In the genomic region with DNA sequence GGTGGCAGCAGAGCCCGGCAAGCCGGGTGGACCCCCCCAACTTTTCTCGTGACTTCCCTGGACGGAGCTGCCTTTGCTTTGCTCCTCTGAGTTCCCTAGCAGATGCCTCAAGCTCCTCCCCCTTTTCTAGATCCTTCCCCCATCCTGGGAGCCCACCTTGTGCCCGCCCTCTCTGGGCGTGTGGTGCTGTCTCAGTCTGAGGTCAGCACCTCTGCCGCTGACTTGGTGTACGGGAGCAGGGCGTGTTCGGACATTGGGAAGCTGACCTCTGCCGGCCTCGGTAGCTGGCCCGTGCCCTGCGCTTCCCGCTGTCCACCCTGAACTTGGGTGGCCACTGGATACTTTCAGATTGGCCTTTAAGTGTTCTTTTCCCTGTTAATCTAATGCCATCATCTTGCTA, we compare ENCODE assay signal across 1 cellular context.
TF ChIP-seq lines count a peak whose summit lies in the region.

No MANE protein-coding gene starts in this region.

TF ChIP-seq in HepG2, 621 proteins besides CTCF, POLR2A, EP300 and RAD21 (continued from another document):
- TF ChIP-seq FLYWCH1 (CRISPR knock-in tag; IDR thresholded peaks at IDR 0.05): no peak
- no peak for TF ChIP-seq ARID2 (CRISPR knock-in tag; IDR thresholded peaks at IDR 0.05; ENCODE audit: borderline replicate concordance)
- TF ChIP-seq, protein P1, sequence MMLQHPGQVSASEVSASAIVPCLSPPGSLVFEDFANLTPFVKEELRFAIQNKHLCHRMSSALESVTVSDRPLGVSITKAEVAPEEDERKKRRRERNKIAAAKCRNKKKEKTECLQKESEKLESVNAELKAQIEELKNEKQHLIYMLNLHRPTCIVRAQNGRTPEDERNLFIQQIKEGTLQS (CRISPR knock-in tag; IDR thresholded peaks at IDR 0.05): no peak
- no peak for TF ChIP-seq ZNF17 (CRISPR knock-in tag; IDR thresholded peaks at IDR 0.05)
- no peak for TF ChIP-seq CC2D1A (CRISPR knock-in tag; IDR thresholded peaks at IDR 0.05)
- TF ChIP-seq ZNF484 (CRISPR knock-in tag; IDR thresholded peaks at IDR 0.05; ENCODE audit: borderline replicate concordance, low read depth): no peak
- no peak for TF ChIP-seq ZKSCAN1 (IDR thresholded peaks at IDR 0.05; ENCODE audit: low read length)
- no peak for TF ChIP-seq CCAR2 (optimal IDR thresholded peaks at IDR 0.05; ENCODE audit: low read depth, low read length)
- no peak for TF ChIP-seq TBL1XR1 (IDR thresholded peaks at IDR 0.05; ENCODE audit: borderline replicate concordance, low read length, partially characterized antibody)
- no peak for TF ChIP-seq RFX1 (IDR thresholded peaks at IDR 0.05)
- TF ChIP-seq SIX4 (CRISPR knock-in tag; IDR thresholded peaks at IDR 0.05): no peak
- TF ChIP-seq, protein P2, sequence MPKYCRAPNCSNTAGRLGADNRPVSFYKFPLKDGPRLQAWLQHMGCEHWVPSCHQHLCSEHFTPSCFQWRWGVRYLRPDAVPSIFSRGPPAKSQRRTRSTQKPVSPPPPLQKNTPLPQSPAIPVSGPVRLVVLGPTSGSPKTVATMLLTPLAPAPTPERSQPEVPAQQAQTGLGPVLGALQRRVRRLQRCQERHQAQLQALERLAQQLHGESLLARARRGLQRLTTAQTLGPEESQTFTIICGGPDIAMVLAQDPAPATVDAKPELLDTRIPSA (CRISPR knock-in tag; IDR thresholded peaks at IDR 0.05; ENCODE audit: borderline replicate concordance): no peak
- TF ChIP-seq ZSCAN20 (CRISPR knock-in tag; IDR thresholded peaks at IDR 0.05; ENCODE audit: borderline replicate concordance): no peak
- TF ChIP-seq, protein P3, sequence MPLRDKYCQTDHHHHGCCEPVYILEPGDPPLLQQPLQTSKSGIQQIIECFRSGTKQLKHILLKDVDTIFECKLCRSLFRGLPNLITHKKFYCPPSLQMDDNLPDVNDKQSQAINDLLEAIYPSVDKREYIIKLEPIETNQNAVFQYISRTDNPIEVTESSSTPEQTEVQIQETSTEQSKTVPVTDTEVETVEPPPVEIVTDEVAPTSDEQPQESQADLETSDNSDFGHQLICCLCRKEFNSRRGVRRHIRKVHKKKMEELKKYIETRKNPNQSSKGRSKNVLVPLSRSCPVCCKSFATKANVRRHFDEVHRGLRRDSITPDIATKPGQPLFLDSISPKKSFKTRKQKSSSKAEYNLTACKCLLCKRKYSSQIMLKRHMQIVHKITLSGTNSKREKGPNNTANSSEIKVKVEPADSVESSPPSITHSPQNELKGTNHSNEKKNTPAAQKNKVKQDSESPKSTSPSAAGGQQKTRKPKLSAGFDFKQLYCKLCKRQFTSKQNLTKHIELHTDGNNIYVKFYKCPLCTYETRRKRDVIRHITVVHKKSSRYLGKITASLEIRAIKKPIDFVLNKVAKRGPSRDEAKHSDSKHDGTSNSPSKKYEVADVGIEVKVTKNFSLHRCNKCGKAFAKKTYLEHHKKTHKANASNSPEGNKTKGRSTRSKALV (CRISPR knock-in tag; IDR thresholded peaks at IDR 0.05): no peak
- no peak for TF ChIP-seq NR2C2 (CRISPR knock-in tag; IDR thresholded peaks at IDR 0.05; ENCODE audit: borderline replicate concordance)
- TF ChIP-seq AGO2 (optimal IDR thresholded peaks at IDR 0.05; ENCODE audit: low read depth, low read length): no peak
- TF ChIP-seq, protein P4, sequence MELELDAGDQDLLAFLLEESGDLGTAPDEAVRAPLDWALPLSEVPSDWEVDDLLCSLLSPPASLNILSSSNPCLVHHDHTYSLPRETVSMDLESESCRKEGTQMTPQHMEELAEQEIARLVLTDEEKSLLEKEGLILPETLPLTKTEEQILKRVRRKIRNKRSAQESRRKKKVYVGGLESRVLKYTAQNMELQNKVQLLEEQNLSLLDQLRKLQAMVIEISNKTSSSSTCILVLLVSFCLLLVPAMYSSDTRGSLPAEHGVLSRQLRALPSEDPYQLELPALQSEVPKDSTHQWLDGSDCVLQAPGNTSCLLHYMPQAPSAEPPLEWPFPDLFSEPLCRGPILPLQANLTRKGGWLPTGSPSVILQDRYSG (CRISPR knock-in tag; IDR thresholded peaks at IDR 0.05): no peak
- TF ChIP-seq, protein P5, sequence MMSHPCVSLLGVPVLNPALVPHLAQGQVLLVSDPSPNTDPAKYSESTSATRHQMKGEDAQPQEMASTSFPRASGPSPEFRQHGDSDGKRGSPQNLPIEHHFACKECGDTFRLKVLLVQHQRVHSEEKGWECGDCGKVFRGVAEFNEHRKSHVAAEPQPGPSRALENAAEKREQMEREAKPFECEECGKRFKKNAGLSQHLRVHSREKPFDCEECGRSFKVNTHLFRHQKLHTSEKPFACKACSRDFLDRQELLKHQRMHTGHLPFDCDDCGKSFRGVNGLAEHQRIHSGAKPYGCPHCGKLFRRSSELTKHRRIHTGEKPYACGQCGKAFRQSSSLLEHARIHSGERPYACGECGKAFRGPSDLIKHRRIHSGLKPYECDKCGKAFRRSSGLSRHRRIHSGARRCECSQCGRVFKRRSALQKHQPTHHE (CRISPR knock-in tag; IDR thresholded peaks at IDR 0.05; ENCODE audit: borderline replicate concordance): 0 out of 2 replicates have a peak, but pooled peaks have one; percentile 12
- TF ChIP-seq ZNF788 (CRISPR knock-in tag; IDR thresholded peaks at IDR 0.05; ENCODE audit: borderline replicate concordance): 0 out of 2 replicates have a peak, but pooled peaks have one; percentile 57
- 0 out of 2 replicates have a peak, but pooled peaks have one; percentile 12 for TF ChIP-seq ZFX (CRISPR knock-in tag; IDR thresholded peaks at IDR 0.05; ENCODE audit: low read depth)
- TF ChIP-seq, protein P6, sequence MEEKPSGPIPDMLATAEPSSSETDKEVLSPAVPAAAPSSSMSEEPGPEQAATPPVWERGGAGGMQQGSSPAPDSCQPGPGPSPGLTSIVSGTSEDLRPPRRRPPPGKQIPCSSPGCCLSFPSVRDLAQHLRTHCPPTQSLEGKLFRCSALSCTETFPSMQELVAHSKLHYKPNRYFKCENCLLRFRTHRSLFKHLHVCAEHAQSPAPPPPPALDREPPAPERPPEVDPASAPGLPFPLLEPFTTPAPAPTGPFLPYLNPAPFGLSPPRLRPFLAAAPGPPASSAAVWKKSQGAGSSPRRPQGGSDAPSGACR (CRISPR knock-in tag; IDR thresholded peaks at IDR 0.05): no peak
- TF ChIP-seq, protein P7, sequence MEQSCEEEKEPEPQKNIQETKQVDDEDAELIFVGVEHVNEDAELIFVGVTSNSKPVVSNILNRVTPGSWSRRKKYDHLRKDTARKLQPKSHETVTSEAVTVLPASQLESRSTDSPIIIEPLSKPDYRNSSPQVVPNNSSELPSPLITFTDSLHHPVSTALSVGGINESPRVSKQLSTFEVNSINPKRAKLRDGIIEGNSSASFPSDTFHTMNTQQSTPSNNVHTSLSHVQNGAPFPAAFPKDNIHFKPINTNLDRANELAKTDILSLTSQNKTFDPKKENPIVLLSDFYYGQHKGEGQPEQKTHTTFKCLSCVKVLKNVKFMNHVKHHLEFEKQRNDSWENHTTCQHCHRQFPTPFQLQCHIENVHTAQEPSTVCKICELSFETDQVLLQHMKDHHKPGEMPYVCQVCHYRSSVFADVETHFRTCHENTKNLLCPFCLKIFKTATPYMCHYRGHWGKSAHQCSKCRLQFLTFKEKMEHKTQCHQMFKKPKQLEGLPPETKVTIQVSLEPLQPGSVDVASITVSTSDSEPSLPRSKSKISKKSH (CRISPR knock-in tag; IDR thresholded peaks at IDR 0.05; ENCODE audit: borderline replicate concordance): 0 out of 2 replicates have a peak, but pooled peaks have one; percentile 41
- TF ChIP-seq CEBPG (CRISPR knock-in tag; IDR thresholded peaks at IDR 0.05): no peak
- no peak for TF ChIP-seq SIX1 (CRISPR knock-in tag; IDR thresholded peaks at IDR 0.05; ENCODE audit: borderline replicate concordance)
- TF ChIP-seq PPARG (CRISPR knock-in tag; conservative IDR thresholded peaks at IDR 0.05): no peak
- TF ChIP-seq KLF6 (CRISPR knock-in tag; IDR thresholded peaks at IDR 0.05): no peak
- TF ChIP-seq, protein P8, sequence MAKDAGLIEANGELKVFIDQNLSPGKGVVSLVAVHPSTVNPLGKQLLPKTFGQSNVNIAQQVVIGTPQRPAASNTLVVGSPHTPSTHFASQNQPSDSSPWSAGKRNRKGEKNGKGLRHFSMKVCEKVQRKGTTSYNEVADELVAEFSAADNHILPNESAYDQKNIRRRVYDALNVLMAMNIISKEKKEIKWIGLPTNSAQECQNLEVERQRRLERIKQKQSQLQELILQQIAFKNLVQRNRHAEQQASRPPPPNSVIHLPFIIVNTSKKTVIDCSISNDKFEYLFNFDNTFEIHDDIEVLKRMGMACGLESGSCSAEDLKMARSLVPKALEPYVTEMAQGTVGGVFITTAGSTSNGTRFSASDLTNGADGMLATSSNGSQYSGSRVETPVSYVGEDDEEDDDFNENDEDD (CRISPR knock-in tag; IDR thresholded peaks at IDR 0.05; ENCODE audit: borderline replicate concordance): no peak
- peak; percentile 49; the same call in 1 of the 2 replicates for TF ChIP-seq ZNF225 (CRISPR knock-in tag; IDR thresholded peaks at IDR 0.05)
- no peak for TF ChIP-seq ZC3H4 (CRISPR knock-in tag; IDR thresholded peaks at IDR 0.05; ENCODE audit: borderline replicate concordance)
- no peak for TF ChIP-seq ZNF879 (CRISPR knock-in tag; IDR thresholded peaks at IDR 0.05)
- 0 out of 2 replicates have a peak, but pooled peaks have one; percentile 66 for TF ChIP-seq SETDB1 (CRISPR knock-in tag; IDR thresholded peaks at IDR 0.05; ENCODE audit: borderline replicate concordance)
- no peak for TF ChIP-seq ZNF644 (CRISPR knock-in tag; IDR thresholded peaks at IDR 0.05; ENCODE audit: low read depth)
- no peak for TF ChIP-seq NFE2L2 (IDR thresholded peaks at IDR 0.05; ENCODE audit: low read length)
- no peak for TF ChIP-seq FOXA3 (CRISPR knock-in tag; IDR thresholded peaks at IDR 0.05)
- TF ChIP-seq ZNF674 (CRISPR knock-in tag; IDR thresholded peaks at IDR 0.05; ENCODE audit: low read depth): peak; percentile 73; the same call in 1 of the 2 replicates
- no peak for TF ChIP-seq SRSF4 (IDR thresholded peaks at IDR 0.05; ENCODE audit: low read depth, low read length, poor library complexity, severe bottlenecking)
- no peak for TF ChIP-seq GZF1 (CRISPR knock-in tag; IDR thresholded peaks at IDR 0.05)
- TF ChIP-seq ZNF382 (CRISPR knock-in tag; IDR thresholded peaks at IDR 0.05; ENCODE audit: borderline replicate concordance): no peak
- TF ChIP-seq ZNF317 (CRISPR knock-in tag; IDR thresholded peaks at IDR 0.05): no peak
- TF ChIP-seq, protein P9, sequence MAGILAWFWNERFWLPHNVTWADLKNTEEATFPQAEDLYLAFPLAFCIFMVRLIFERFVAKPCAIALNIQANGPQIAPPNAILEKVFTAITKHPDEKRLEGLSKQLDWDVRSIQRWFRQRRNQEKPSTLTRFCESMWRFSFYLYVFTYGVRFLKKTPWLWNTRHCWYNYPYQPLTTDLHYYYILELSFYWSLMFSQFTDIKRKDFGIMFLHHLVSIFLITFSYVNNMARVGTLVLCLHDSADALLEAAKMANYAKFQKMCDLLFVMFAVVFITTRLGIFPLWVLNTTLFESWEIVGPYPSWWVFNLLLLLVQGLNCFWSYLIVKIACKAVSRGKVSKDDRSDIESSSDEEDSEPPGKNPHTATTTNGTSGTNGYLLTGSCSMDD (CRISPR knock-in tag; IDR thresholded peaks at IDR 0.05): no peak
- peak; percentile 82; the same call in 1 of the 2 replicates for TF ChIP-seq EED (CRISPR knock-in tag; IDR thresholded peaks at IDR 0.05)
- no peak for TF ChIP-seq BRCA1 (CRISPR knock-in tag; IDR thresholded peaks at IDR 0.05)
- TF ChIP-seq ZNF768 (CRISPR knock-in tag; IDR thresholded peaks at IDR 0.05): peak; percentile 30; the same call in 1 of the 2 replicates
- 0 out of 2 replicates have a peak, but pooled peaks have one; percentile 30 for TF ChIP-seq TBX2 (CRISPR knock-in tag; IDR thresholded peaks at IDR 0.05; ENCODE audit: borderline replicate concordance)
- TF ChIP-seq ZNF564 (CRISPR knock-in tag; IDR thresholded peaks at IDR 0.05): no peak
- TF ChIP-seq, protein P10, sequence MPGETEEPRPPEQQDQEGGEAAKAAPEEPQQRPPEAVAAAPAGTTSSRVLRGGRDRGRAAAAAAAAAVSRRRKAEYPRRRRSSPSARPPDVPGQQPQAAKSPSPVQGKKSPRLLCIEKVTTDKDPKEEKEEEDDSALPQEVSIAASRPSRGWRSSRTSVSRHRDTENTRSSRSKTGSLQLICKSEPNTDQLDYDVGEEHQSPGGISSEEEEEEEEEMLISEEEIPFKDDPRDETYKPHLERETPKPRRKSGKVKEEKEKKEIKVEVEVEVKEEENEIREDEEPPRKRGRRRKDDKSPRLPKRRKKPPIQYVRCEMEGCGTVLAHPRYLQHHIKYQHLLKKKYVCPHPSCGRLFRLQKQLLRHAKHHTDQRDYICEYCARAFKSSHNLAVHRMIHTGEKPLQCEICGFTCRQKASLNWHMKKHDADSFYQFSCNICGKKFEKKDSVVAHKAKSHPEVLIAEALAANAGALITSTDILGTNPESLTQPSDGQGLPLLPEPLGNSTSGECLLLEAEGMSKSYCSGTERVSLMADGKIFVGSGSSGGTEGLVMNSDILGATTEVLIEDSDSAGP (CRISPR knock-in tag; IDR thresholded peaks at IDR 0.05; ENCODE audit: borderline replicate concordance): peak; percentile 24; the same call in 1 of the 2 replicates
- TF ChIP-seq, protein P11, sequence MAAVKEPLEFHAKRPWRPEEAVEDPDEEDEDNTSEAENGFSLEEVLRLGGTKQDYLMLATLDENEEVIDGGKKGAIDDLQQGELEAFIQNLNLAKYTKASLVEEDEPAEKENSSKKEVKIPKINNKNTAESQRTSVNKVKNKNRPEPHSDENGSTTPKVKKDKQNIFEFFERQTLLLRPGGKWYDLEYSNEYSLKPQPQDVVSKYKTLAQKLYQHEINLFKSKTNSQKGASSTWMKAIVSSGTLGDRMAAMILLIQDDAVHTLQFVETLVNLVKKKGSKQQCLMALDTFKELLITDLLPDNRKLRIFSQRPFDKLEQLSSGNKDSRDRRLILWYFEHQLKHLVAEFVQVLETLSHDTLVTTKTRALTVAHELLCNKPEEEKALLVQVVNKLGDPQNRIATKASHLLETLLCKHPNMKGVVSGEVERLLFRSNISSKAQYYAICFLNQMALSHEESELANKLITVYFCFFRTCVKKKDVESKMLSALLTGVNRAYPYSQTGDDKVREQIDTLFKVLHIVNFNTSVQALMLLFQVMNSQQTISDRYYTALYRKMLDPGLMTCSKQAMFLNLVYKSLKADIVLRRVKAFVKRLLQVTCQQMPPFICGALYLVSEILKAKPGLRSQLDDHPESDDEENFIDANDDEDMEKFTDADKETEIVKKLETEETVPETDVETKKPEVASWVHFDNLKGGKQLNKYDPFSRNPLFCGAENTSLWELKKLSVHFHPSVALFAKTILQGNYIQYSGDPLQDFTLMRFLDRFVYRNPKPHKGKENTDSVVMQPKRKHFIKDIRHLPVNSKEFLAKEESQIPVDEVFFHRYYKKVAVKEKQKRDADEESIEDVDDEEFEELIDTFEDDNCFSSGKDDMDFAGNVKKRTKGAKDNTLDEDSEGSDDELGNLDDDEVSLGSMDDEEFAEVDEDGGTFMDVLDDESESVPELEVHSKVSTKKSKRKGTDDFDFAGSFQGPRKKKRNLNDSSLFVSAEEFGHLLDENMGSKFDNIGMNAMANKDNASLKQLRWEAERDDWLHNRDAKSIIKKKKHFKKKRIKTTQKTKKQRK (IDR thresholded peaks at IDR 0.05; ENCODE audit: low read length): no peak
- TF ChIP-seq KDM3A (CRISPR knock-in tag; IDR thresholded peaks at IDR 0.05; ENCODE audit: low read depth): no peak
- TF ChIP-seq ZNF747 (CRISPR knock-in tag; IDR thresholded peaks at IDR 0.05; ENCODE audit: borderline replicate concordance): no peak
- peak; percentile 43; the same call in 1 of the 2 replicates for TF ChIP-seq NFKB2 (CRISPR knock-in tag; IDR thresholded peaks at IDR 0.05; ENCODE audit: borderline replicate concordance)
- TF ChIP-seq MAZ (IDR thresholded peaks at IDR 0.05; ENCODE audit: borderline replicate concordance, low read depth, low read length): no peak
- TF ChIP-seq MAZ (CRISPR knock-in tag; IDR thresholded peaks at IDR 0.05; ENCODE audit: low read depth): 0 out of 2 replicates have a peak, but pooled peaks have one; percentile 38
- 0 out of 2 replicates have a peak, but pooled peaks have one; percentile 2 for TF ChIP-seq ZNF777 (CRISPR knock-in tag; IDR thresholded peaks at IDR 0.05)
- peak; percentile 88 for TF ChIP-seq ZNF274 (CRISPR knock-in tag; IDR thresholded peaks at IDR 0.05)
